23 cellular contexts compared by ENCODE assay signal in genomic region chr3:106343841-106344240, GRCh38.
"Had no signal": no experiment of that assay in that cellular context is flagged by ENCODE, and none has a peak within 500 bp of the region (broad histone marks: within the 10 kb centered on the region; RNA-seq: fewer than 3 reads in every experiment).

No MANE protein-coding gene starts in this region.

- H3K4me1 ChIP-seq: foreskin keratinocyte, thyroid gland, upper lobe of left lung had no signal

- H3K36me3 ChIP-seq: right atrium auricular region, sigmoid colon, suprapubic skin, thyroid gland, upper lobe of left lung, uterus had no signal

- H3K27ac ChIP-seq: coronary artery, foreskin keratinocyte, hepatocyte, right atrium auricular region, thyroid gland, upper lobe of left lung, uterus had no signal

- H3K4me3 ChIP-seq: coronary artery, hepatocyte, lung, right atrium auricular region, sigmoid colon, suprapubic skin, thyroid gland, upper lobe of left lung, uterus had no signal

- H2AFZ ChIP-seq: hepatocyte had no signal

- DNase-seq: effector CD4-positive, alpha-beta T cell; endodermal cell; erythroblast; foreskin keratinocyte; head of caudate nucleus; kidney; left colon; left ventricle myocardium superior; mesendoderm; naive thymus-derived CD4-positive, alpha-beta T cell; nephron progenitor cell; sigmoid colon; small intestine; stimulated activated CD4-positive, alpha-beta T cell treated with anti-CD3 and anti-CD28 coated beads, Interleukin-12 subunit alpha, Interleukin-12 subunit beta, amount 100 ng/mL, for 4 hours; stimulated activated naive CD4-positive, alpha-beta T cell treated with Interleukin-2 at 50 U/mL for 16 hours; thyroid gland; upper lobe of left lung; uterus had no signal

- ATAC-seq: foreskin keratinocyte; left colon; left ventricle myocardium superior; naive thymus-derived CD4-positive, alpha-beta T cell had no signal

- H3K9me3 ChIP-seq: right atrium auricular region, sigmoid colon, suprapubic skin, thyroid gland, upper lobe of left lung, uterus had no signal

- H3K4me2 ChIP-seq: hepatocyte had no signal

- H3K79me2 ChIP-seq: hepatocyte had no signal

- H3K27me3 ChIP-seq: foreskin keratinocyte, hepatocyte, right atrium auricular region, sigmoid colon, suprapubic skin, thyroid gland, upper lobe of left lung, uterus had no signal
